Comparison of ENCODE assay signal across 8 cellular contexts in genomic region chr9:26892251-26893029, GRCh38. TPM values are rescaled to one million over a fixed set of nuclear protein-coding genes. Genes with fewer than 3 reads are reported as not detected.
DNase-seq lines count a peak whose midpoint lies in the region; FAIRE-seq and TF ChIP-seq lines count a peak whose summit lies in the region.

TSS of gene CAAP1 (minus strand) at chr9:26892802. CDS start at chr9:26892715, 87 bp downstream.

- DNase-seq in H54 (ENCODE audit: insufficient read length, low spot score) (peak; percentile 86), LoVo (ENCODE audit: low spot score) (peak; percentile 89), SHP77 treated with DMSO at 0.1 percent for 48 hours (lab: John Stamatoyannopoulos, UW) (peak; percentile 83), activated gamma-delta T cell treated with Interleukin-2 at 50 U/mL for 16 hours (peak; percentile 89), foreskin fibroblast (peak; percentile 89 to 97), neural progenitor cell (ENCODE audit: low spot score) (peak; percentile 96), stromal cell of bone marrow (ENCODE audit: low read depth) (peak; percentile 86)

- H3K79me2 ChIP-seq in neural progenitor cell (ENCODE audit: low read depth): peaks cover 47% of the 10 kb centered on the region

- H3K4me2 ChIP-seq in neural progenitor cell: peak within 1 kb of the TSS; percentile 80

- H3K4me3 Mint-ChIP-seq in neural progenitor cell: peak within 1 kb of the TSS; percentile 93

- H3K36me3 ChIP-seq in ES-I3 (ENCODE audit: insufficient read depth, low read length) (no peaks in the 10 kb centered on the region), neural progenitor cell (no peaks in the 10 kb centered on the region)

- peaks cover 19% of the 10 kb centered on the region for H3F3A ChIP-seq in neural progenitor cell (ENCODE audit: low read depth)

- H4K20me1 ChIP-seq in neural progenitor cell (ENCODE audit: low read depth): no peaks in the 10 kb centered on the region

- H3K4me3 ChIP-seq in foreskin fibroblast (ENCODE audit: low read depth in 1 of 2, low read length in 2 of 2) (peak within 1 kb of the TSS; percentile 92 to 93), neural progenitor cell (peak within 1 kb of the TSS; percentile 98)

- peak; percentile 96 for FAIRE-seq in H54 (lab: Jason Lieb, UNC)

- H3K4me1 Mint-ChIP-seq in neural progenitor cell: peaks cover 9% of the 10 kb centered on the region

- H3K27ac ChIP-seq in neural progenitor cell: peak within 1 kb of the TSS; percentile 99

- H3K9me3 ChIP-seq in ES-I3 (ENCODE audit: control insufficient read depth, insufficient read depth, low read length): no peaks in the 10 kb centered on the region; the same call in 1 of the 2 replicates
- H3K9me3 ChIP-seq in neural progenitor cell (ENCODE audit: low read depth): no peaks in the 10 kb centered on the region

- TF ChIP-seq CTCF in foreskin fibroblast (IDR thresholded peaks at IDR 0.05; ENCODE audit: low read depth, low read length) (peak; percentile 28), neural progenitor cell (IDR thresholded peaks at IDR 0.05) (peak; percentile 51)

- peak within 1 kb of the TSS; percentile 97 for H3K27ac Mint-ChIP-seq in neural progenitor cell

- TF ChIP-seq POLR2A in H54 (IDR thresholded peaks at IDR 0.05; ENCODE audit: low read depth, low read length): peak; percentile 73

- peak within 1 kb of the TSS; percentile 98 for H3K9ac ChIP-seq in ES-I3 (ENCODE audit: low read depth, low read length)
- peak within 1 kb of the TSS; percentile 96 for H3K9ac ChIP-seq in neural progenitor cell

- H2AFZ ChIP-seq in neural progenitor cell (replicated peaks): peak within 1 kb of the TSS; percentile 100

- H3K27me3 ChIP-seq in neural progenitor cell: no peaks in the 10 kb centered on the region

- H3K27me3 Mint-ChIP-seq in neural progenitor cell (ENCODE audit: insufficient read depth, low read depth): peaks cover 1% of the 10 kb centered on the region

- H3K9me3 Mint-ChIP-seq in neural progenitor cell: peaks cover 2% of the 10 kb centered on the region

- peaks cover 7% of the 10 kb centered on the region for H3K36me3 Mint-ChIP-seq in neural progenitor cell

- H3K4me1 ChIP-seq in ES-I3 (ENCODE audit: insufficient read depth, low read length) (peaks cover 4% of the 10 kb centered on the region), neural progenitor cell (peaks cover 13% of the 10 kb centered on the region)

RNA-seq across cellular contexts. Expression of gene CAAP1, which starts in this region (rescaled TPM):
- total RNA-seq in neural progenitor cell (ENCODE audit: low replicate concordance): 30.1 and 44.1 TPM in 2 replicates

Comparison
In these comparisons a context has a peak if more than half of its experiments do, and no peak if none do; other contexts are left out.
1. Peak in every context shown above with its lines: DNase-seq, H3K4me3 ChIP-seq and H3K27ac ChIP-seq.